Comparison of ENCODE assay signal across 28 cellular contexts in genomic region chr9:98451576-98451975, GRCh38.
"Had no signal": no experiment of that assay in that cellular context is flagged by ENCODE, and none has a peak within 500 bp of the region (broad histone marks: within the 10 kb centered on the region; RNA-seq: fewer than 3 reads in every experiment).

No MANE protein-coding gene starts in this region.

- H3K27ac Mint-ChIP-seq: stimulated activated effector memory CD8-positive, alpha-beta T cell treated with anti-CD3 and anti-CD28 coated beads, Interleukin-12 subunit alpha, Interleukin-12 subunit beta, amount 100 ng/mL, for 72 hours; stimulated activated memory B cell treated with anti-CD40 and anti-IgM and Interleukin-4, amounts not matched to agents 10 μg/mL and 1 μg/mL and 100 μg/mL, for 72 hours; stimulated activated naive B cell treated with anti-CD40 and anti-IgM and Interleukin-4, amounts not matched to agents 10 μg/mL and 1 μg/mL and 100 μg/mL, for 72 hours; stimulated activated naive CD8-positive, alpha-beta T cell treated with anti-CD3 and anti-CD28 coated beads, Interleukin-15, amount 100 ng/mL, for 72 hours; stimulated activated naive CD8-positive, alpha-beta T cell treated with anti-CD3 and anti-CD28 coated beads, Interleukin-15, Interleukin-2, amounts not matched to agents 100 ng/mL and 50 ng/mL, for 24 hours; type B pancreatic cell had no signal

- H3K4me3 ChIP-seq: stomach, suprapubic skin, testis, thoracic aorta, thyroid gland, tibial artery, tibial nerve, transverse colon, upper lobe of left lung, upper lobe of right lung, uterus, vagina had no signal

- H3K4me1 Mint-ChIP-seq: stimulated activated effector memory CD8-positive, alpha-beta T cell treated with anti-CD3 and anti-CD28 coated beads, Interleukin-12 subunit alpha, Interleukin-12 subunit beta, amount 100 ng/mL, for 72 hours; stimulated activated memory B cell treated with anti-CD40 and anti-IgM and Interleukin-4, amounts not matched to agents 10 μg/mL and 1 μg/mL and 100 μg/mL, for 72 hours; stimulated activated naive B cell treated with anti-CD40 and anti-IgM and Interleukin-4, amounts not matched to agents 10 μg/mL and 1 μg/mL and 100 μg/mL, for 72 hours; stimulated activated naive CD8-positive, alpha-beta T cell treated with anti-CD3 and anti-CD28 coated beads, Interleukin-15, amount 100 ng/mL, for 72 hours had no signal

- ATAC-seq: stimulated activated effector memory CD8-positive, alpha-beta T cell treated with anti-CD3 and anti-CD28 coated beads, Interleukin-12 subunit alpha, Interleukin-12 subunit beta, amount 100 ng/mL, for 72 hours; stimulated activated memory B cell treated with anti-CD40 and anti-IgM and Interleukin-4, amounts not matched to agents 10 μg/mL and 1 μg/mL and 100 μg/mL, for 72 hours; stimulated activated naive B cell treated with anti-CD40 and anti-IgM and Interleukin-4, amounts not matched to agents 10 μg/mL and 1 μg/mL and 100 μg/mL, for 72 hours; stimulated activated naive CD8-positive, alpha-beta T cell treated with anti-CD3 and anti-CD28 coated beads, Interleukin-15, amount 100 ng/mL, for 72 hours; stimulated activated naive CD8-positive, alpha-beta T cell treated with anti-CD3 and anti-CD28 coated beads, Interleukin-15, Interleukin-2, amounts not matched to agents 100 U/mL and 50 U/mL, for 24 hours; upper lobe of right lung had no signal

- FAIRE-seq: urothelium cell line had no signal

- H3K27ac ChIP-seq: stomach, suprapubic skin, testis, thoracic aorta, thyroid gland, tibial artery, tibial nerve, transverse colon, upper lobe of left lung, upper lobe of right lung, uterus, vagina had no signal

- H3K27me3 ChIP-seq: stomach, testis, thyroid gland, tibial nerve, transverse colon, upper lobe of left lung, upper lobe of right lung, uterus, vagina had no signal

- H3K4me3 Mint-ChIP-seq: stimulated activated effector memory CD8-positive, alpha-beta T cell treated with anti-CD3 and anti-CD28 coated beads, Interleukin-12 subunit alpha, Interleukin-12 subunit beta, amount 100 ng/mL, for 72 hours; stimulated activated memory B cell treated with anti-CD40 and anti-IgM and Interleukin-4, amounts not matched to agents 10 μg/mL and 1 μg/mL and 100 μg/mL, for 72 hours; stimulated activated naive B cell treated with anti-CD40 and anti-IgM and Interleukin-4, amounts not matched to agents 10 μg/mL and 1 μg/mL and 100 μg/mL, for 72 hours; stimulated activated naive CD8-positive, alpha-beta T cell treated with anti-CD3 and anti-CD28 coated beads, Interleukin-15, amount 100 ng/mL, for 72 hours; stimulated activated naive CD8-positive, alpha-beta T cell treated with anti-CD3 and anti-CD28 coated beads, Interleukin-15, Interleukin-2, amounts not matched to agents 100 ng/mL and 50 ng/mL, for 24 hours; type B pancreatic cell had no signal

- DNase-seq: stimulated activated CD4-positive, alpha-beta T cell treated with anti-CD3 and anti-CD28 coated beads, Interleukin-2, amount 100 ng/mL, for 48 hours; stimulated activated CD4-positive, alpha-beta T cell treated with anti-CD3 and anti-CD28 coated beads, Interleukin-4, amount 100 ng/mL, for 1 hour; stimulated activated CD4-positive, alpha-beta T cell treated with anti-CD3 and anti-CD28 coated beads, Interleukin-4, amount 100 ng/mL, for 24 hours; stimulated activated CD4-positive, alpha-beta T cell treated with anti-CD3 and anti-CD28 coated beads, Interleukin-4, amount 100 ng/mL, for 4 hours; stimulated activated CD8-positive, alpha-beta memory T cell treated with anti-CD3 and anti-CD28 coated beads, Interleukin-4, amount 100 ng/mL, for 48 hours; stimulated activated naive B cell treated with anti-CD40 and anti-IgM and Interleukin-4, amounts not matched to agents 10 μg/mL and 1 μg/mL and 100 μg/mL, for 72 hours; stimulated activated naive CD4-positive, alpha-beta T cell treated with Interleukin-2 at 50 U/mL for 16 hours; stimulated activated naive CD8-positive, alpha-beta T cell treated with anti-CD3 and anti-CD28 coated beads, Interleukin-15, amount 100 ng/mL, for 72 hours; stimulated activated naive CD8-positive, alpha-beta T cell treated with anti-CD3 and anti-CD28 coated beads, Interleukin-15, Interleukin-2, amounts not matched to agents 100 U/mL and 50 U/mL, for 24 hours; stomach; substantia nigra; testis; thyroid gland; tibial artery; transverse colon; trophoblast cell; upper lobe of left lung; upper lobe of right lung; uterus had no signal

- H3K36me3 Mint-ChIP-seq: stimulated activated effector memory CD8-positive, alpha-beta T cell treated with anti-CD3 and anti-CD28 coated beads, Interleukin-12 subunit alpha, Interleukin-12 subunit beta, amount 100 ng/mL, for 72 hours; stimulated activated memory B cell treated with anti-CD40 and anti-IgM and Interleukin-4, amounts not matched to agents 10 μg/mL and 1 μg/mL and 100 μg/mL, for 72 hours; stimulated activated naive B cell treated with anti-CD40 and anti-IgM and Interleukin-4, amounts not matched to agents 10 μg/mL and 1 μg/mL and 100 μg/mL, for 72 hours; type B pancreatic cell had no signal

- H3K4me1 ChIP-seq: stomach, transverse colon, upper lobe of left lung, upper lobe of right lung, uterus, vagina had no signal

- H3K36me3 ChIP-seq: stomach, suprapubic skin, thoracic aorta, thyroid gland, tibial artery, tibial nerve, transverse colon, upper lobe of left lung, upper lobe of right lung, uterus, vagina had no signal

- H3K9me3 ChIP-seq: stomach, suprapubic skin, testis, thoracic aorta, thyroid gland, tibial artery, tibial nerve, transverse colon, upper lobe of left lung, upper lobe of right lung, uterus, vagina had no signal

- H3K9me3 Mint-ChIP-seq: stimulated activated effector memory CD8-positive, alpha-beta T cell treated with anti-CD3 and anti-CD28 coated beads, Interleukin-12 subunit alpha, Interleukin-12 subunit beta, amount 100 ng/mL, for 72 hours; stimulated activated memory B cell treated with anti-CD40 and anti-IgM and Interleukin-4, amounts not matched to agents 10 μg/mL and 1 μg/mL and 100 μg/mL, for 72 hours; stimulated activated naive B cell treated with anti-CD40 and anti-IgM and Interleukin-4, amounts not matched to agents 10 μg/mL and 1 μg/mL and 100 μg/mL, for 72 hours; stimulated activated naive CD8-positive, alpha-beta T cell treated with anti-CD3 and anti-CD28 coated beads, Interleukin-15, amount 100 ng/mL, for 72 hours; stimulated activated naive CD8-positive, alpha-beta T cell treated with anti-CD3 and anti-CD28 coated beads, Interleukin-15, Interleukin-2, amounts not matched to agents 100 ng/mL and 50 ng/mL, for 24 hours; type B pancreatic cell had no signal
